In genomic region chr4:140296871-140297570, GRCh38 we compare ENCODE assay signal across 11 cellular contexts.
DNase-seq lines count a peak whose midpoint lies in the region; ATAC-seq and TF ChIP-seq lines count a peak whose summit lies in the region.
"Had no signal": no experiment of that assay in that cellular context is flagged by ENCODE, and none has a peak within 500 bp of the region (broad histone marks: within the 10 kb centered on the region; RNA-seq: fewer than 3 reads in every experiment).

No MANE protein-coding gene starts in this region.

- no peak overlapping the region for H3K27ac ChIP-seq in ascending aorta
- no peak overlapping the region for H3K27ac ChIP-seq in right cardiac atrium (ENCODE audit: low read length)
- H3K27ac ChIP-seq: C4-2B had no signal

- peak; percentile 2 for DNase-seq in stimulated activated CD4-positive, alpha-beta T cell treated with anti-CD3 and anti-CD28 coated beads, Interleukin-2, amount 100 ng/mL, for 4 hours (ENCODE audit: low read depth)
- DNase-seq in stimulated activated CD4-positive, alpha-beta T cell treated with anti-CD3 and anti-CD28 coated beads, Interleukin-2, amount 100 ng/mL, for 24 hours = no peak
- DNase-seq in kidney glomerular epithelial cell (lab: John Stamatoyannopoulos, UW) = peak; percentile 16
- no peak for DNase-seq in ascending aorta (ENCODE audit: low spot score in 2 of 2)
- no peak for DNase-seq in right cardiac atrium
- DNase-seq: activated effector memory CD4-positive, alpha-beta T cell treated with Interleukin-2 at 50 U/mL for 16 hours; stimulated activated naive CD8-positive, alpha-beta T cell treated with anti-CD3 and anti-CD28 coated beads, Interleukin-15, Interleukin-2, amounts not matched to agents 100 U/mL and 50 U/mL, for 24 hours had no signal

- H3K36me3 ChIP-seq in ascending aorta = no peaks in the 10 kb centered on the region

- H3K9me3 ChIP-seq in ascending aorta = no peaks in the 10 kb centered on the region
- no peaks in the 10 kb centered on the region for H3K9me3 ChIP-seq in right cardiac atrium (ENCODE audit: control insufficient read depth, low read length)

- H3K27me3 ChIP-seq in ascending aorta = no peaks in the 10 kb centered on the region
- H3K27me3 ChIP-seq in right cardiac atrium (ENCODE audit: control insufficient read depth, insufficient read depth) = no peaks in the 10 kb centered on the region

- peak; percentile 38 for ATAC-seq in SK-N-SH treated with all-trans-retinoic acid at 6 μM for 48 hours
- no peak for ATAC-seq in HG03354 (IDR thresholded peaks at IDR 0.05; ENCODE audit: poor library complexity, severe bottlenecking, unreplicated experiment)
- ATAC-seq in right cardiac atrium = no peak
- ATAC-seq in HG02938 (IDR thresholded peaks at IDR 0.05; ENCODE audit: unreplicated experiment) = no peak
- ATAC-seq: stimulated activated naive CD8-positive, alpha-beta T cell treated with anti-CD3 and anti-CD28 coated beads, Interleukin-15, Interleukin-2, amounts not matched to agents 100 U/mL and 50 U/mL, for 24 hours had no signal

- intact Hi-C loops in ascending aorta (cut with DNase I) (no loop called here), right cardiac atrium (cut with DNase I) (no loop called here)

- 54% methylated on average over 10 of the region's 10 CpGs for WGBS in right cardiac atrium

- TF ChIP-seq CTCF in ascending aorta (IDR thresholded peaks at IDR 0.05) = no peak

- H3K4me3 ChIP-seq in ascending aorta (no peak overlapping the region), right cardiac atrium (ENCODE audit: low read length) (no peak overlapping the region)

- H3K4me1 ChIP-seq in ascending aorta = peaks cover 0 to 6% of the 10 kb centered on the region in 2 donors
- no peaks in the 10 kb centered on the region for H3K4me1 ChIP-seq in right cardiac atrium (ENCODE audit: control insufficient read depth, insufficient read depth, low read length)

TF ChIP-seq in SK-N-SH treated with all-trans-retinoic acid at 6 μM for 48 hours, 23 proteins besides CTCF, POLR2A, EP300 and RAD21:
- TF ChIP-seq ISL1 (CRISPR knock-in tag; IDR thresholded peaks at IDR 0.05) (peak; percentile 31; the same call in 1 of the 2 replicates), ZNF565 (CRISPR knock-in tag; conservative IDR thresholded peaks at IDR 0.05; ENCODE audit: low read depth) (no peak)

Comparison
In these comparisons a context has a peak if more than half of its experiments do, and no peak if none do; other contexts are left out.
1. DNase-seq: peak in stimulated activated CD4-positive, alpha-beta T cell treated with anti-CD3 and anti-CD28 coated beads, Interleukin-2, amount 100 ng/mL, for 4 hours (single experiment) and kidney glomerular epithelial cell (single experiment); none in stimulated activated CD4-positive, alpha-beta T cell treated with anti-CD3 and anti-CD28 coated beads, Interleukin-2, amount 100 ng/mL, for 24 hours (0 of 2), ascending aorta (0 of 2) and right cardiac atrium (0 of 3).